23 cellular contexts compared by ENCODE assay signal in the genomic region with DNA sequence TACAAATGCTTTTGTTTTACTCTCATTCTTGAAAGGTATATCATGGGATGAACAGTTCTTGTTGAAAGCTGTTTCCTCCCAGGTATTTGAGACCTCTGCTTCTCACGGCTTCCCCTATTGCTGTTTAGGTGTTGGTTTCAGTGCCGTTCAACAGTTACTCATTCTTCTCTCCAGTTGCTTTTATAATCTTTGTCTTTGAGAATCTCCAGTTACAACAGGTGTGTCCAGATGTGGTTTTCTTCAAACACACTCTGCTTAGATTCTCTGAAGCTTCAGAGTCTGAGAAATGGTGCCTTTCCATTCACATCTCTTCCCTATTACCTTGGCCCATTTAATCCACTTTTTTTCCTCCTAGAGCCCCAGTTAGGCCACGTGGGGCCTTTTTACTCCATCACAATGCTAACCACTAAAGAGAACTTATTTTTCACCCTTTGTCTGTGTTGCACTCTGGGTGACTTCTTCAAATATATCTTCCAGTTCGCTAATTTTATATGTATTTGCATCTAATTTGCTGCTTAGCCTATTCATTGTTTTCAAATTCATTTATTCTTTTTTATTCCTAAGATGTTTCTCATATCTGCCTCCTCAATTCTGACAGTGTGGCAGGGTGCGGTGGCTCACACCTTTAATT. TPM values are rescaled to one million over a fixed set of nuclear protein-coding genes. Genes with fewer than 3 reads are reported as not detected.
DNase-seq lines count a peak whose midpoint lies in the region; ATAC-seq, FAIRE-seq and TF ChIP-seq lines count a peak whose summit lies in the region.
"Had no signal": no experiment of that assay in that cellular context is flagged by ENCODE, and none has a peak within 500 bp of the region (broad histone marks: within the 10 kb centered on the region; RNA-seq: fewer than 3 reads in every experiment).

No MANE protein-coding gene starts in this region.

- H3K4me3 Mint-ChIP-seq in activated CD4-positive, alpha-beta memory T cell treated with anti-CD3 and anti-CD28 coated beads for 36 hours: no peak overlapping the region
- H3K4me3 Mint-ChIP-seq in activated CD4-positive, alpha-beta memory T cell treated with anti-CD3 and anti-CD28 coated beads, Interleukin-2, amount 10 ng/mL, durations not matched to agents 7 days and 5 days: no peak overlapping the region
- peak overlapping the region in 5 of 8 donors; percentile 17 to 35 (median 19) for H3K4me3 Mint-ChIP-seq in CD4-positive, alpha-beta memory T cell
- no peak overlapping the region for H3K4me3 Mint-ChIP-seq in progenitor cell of endocrine pancreas (ENCODE audit: low read depth)
- H3K4me3 Mint-ChIP-seq in stimulated activated effector memory CD8-positive, alpha-beta T cell treated with anti-CD3 and anti-CD28 coated beads, Interleukin-12 subunit alpha, Interleukin-12 subunit beta, amount 100 ng/mL, for 72 hours: no peak overlapping the region

- TF ChIP-seq RAD21 in GM12878 (IDR thresholded peaks at IDR 0.05; ENCODE audit: insufficient read depth, low read depth, low read length): no peak

- no peak overlapping the region for H3K4me2 ChIP-seq in GM12878 (ENCODE audit: control insufficient read depth, insufficient read depth)

- TF ChIP-seq CTCF in GM12878 (IDR thresholded peaks at IDR 0.05 in 2 of 3, conservative IDR thresholded peaks at IDR 0.05 in 1 of 3; ENCODE audit: control insufficient read depth in 2 of 3, extremely low read depth in 1 of 3, insufficient read depth in 1 of 3, low read depth in 3 of 3, low read length in 3 of 3) (no peak), progenitor cell of endocrine pancreas (IDR thresholded peaks at IDR 0.05; ENCODE audit: unreplicated experiment) (no peak)

- TF ChIP-seq EP300 in GM12878 (IDR thresholded peaks at IDR 0.05; ENCODE audit: borderline replicate concordance in 1 of 2, control insufficient read depth in 1 of 2, low read depth in 2 of 2, low read length in 2 of 2): no peak

- H3K4me1 ChIP-seq in CD4-positive, alpha-beta memory T cell (ENCODE audit: insufficient read depth, low read length): peaks cover 29% of the 10 kb centered on the region
- peaks cover 20% of the 10 kb centered on the region for H3K4me1 ChIP-seq in GM12878 (ENCODE audit: control insufficient read depth, insufficient read depth, low read length)

- RAD21 ChIA-PET in GM12878 (lab: Charles Lee; ENCODE audit: unreplicated experiment): interaction anchor here (1.6 kb wide), 1 partner anchor 32 kb away, joined by 3 read pairs; no protein-coding TSS in a partner anchor

- SMC1A ChIA-PET in GM12878 (lab: Charles Lee; ENCODE audit: uncharacterized antibody, unreplicated experiment): no interaction called here

- H3K9me3 Mint-ChIP-seq in activated CD4-positive, alpha-beta memory T cell treated with anti-CD3 and anti-CD28 coated beads for 36 hours: peaks cover 29% of the 10 kb centered on the region
- peaks cover 35% of the 10 kb centered on the region for H3K9me3 Mint-ChIP-seq in activated CD4-positive, alpha-beta memory T cell treated with anti-CD3 and anti-CD28 coated beads, Interleukin-2, amount 10 ng/mL, durations not matched to agents 7 days and 5 days
- H3K9me3 Mint-ChIP-seq in CD4-positive, alpha-beta memory T cell: peaks cover 3 to 31% (median 18%) of the 10 kb centered on the region in 8 donors
- H3K9me3 Mint-ChIP-seq in progenitor cell of endocrine pancreas (ENCODE audit: low read depth): peaks cover 32% of the 10 kb centered on the region
- peaks cover 15% of the 10 kb centered on the region for H3K9me3 Mint-ChIP-seq in stimulated activated effector memory CD8-positive, alpha-beta T cell treated with anti-CD3 and anti-CD28 coated beads, Interleukin-12 subunit alpha, Interleukin-12 subunit beta, amount 100 ng/mL, for 72 hours

- CTCF ChIA-PET in activated CD4-positive, alpha-beta memory T cell treated with anti-CD3 and anti-CD28 coated beads for 36 hours (lab: Charles Lee): no interaction called here
- CTCF ChIA-PET in activated CD4-positive, alpha-beta memory T cell treated with anti-CD3 and anti-CD28 coated beads, Interleukin-2, amount 10 ng/mL, durations not matched to agents 7 days and 5 days (lab: Charles Lee): no interaction called here
- CTCF ChIA-PET in CD4-positive, alpha-beta memory T cell (lab: Charles Lee; ENCODE audit: partially characterized antibody): no interaction called here
- CTCF ChIA-PET in GM12878 (lab: Yijun Ruan, JAX): interaction anchor here (0.9 kb wide), 1 partner anchor 13 kb away, joined by 3 read pairs; no protein-coding TSS in a partner anchor

- no peak overlapping the region for H3K4me3 ChIP-seq in CD4-positive, alpha-beta memory T cell (ENCODE audit: low read length in 2 of 2)
- H3K4me3 ChIP-seq in GM12878: no peak overlapping the region

- no peak for TF ChIP-seq POLR2A in GM12878 (IDR thresholded peaks at IDR 0.05; ENCODE audit: low read depth, low read length)

- H2AFZ ChIP-seq in GM12878 (ENCODE audit: control insufficient read depth, low read depth, low read length): no peak overlapping the region

- POLR2A ChIA-PET in activated CD4-positive, alpha-beta memory T cell treated with anti-CD3 and anti-CD28 coated beads for 36 hours (lab: Charles Lee): no interaction called here
- POLR2A ChIA-PET in activated CD4-positive, alpha-beta memory T cell treated with anti-CD3 and anti-CD28 coated beads, Interleukin-2, amount 10 ng/mL, durations not matched to agents 7 days and 5 days (lab: Charles Lee): no interaction called here
- POLR2A ChIA-PET in CD4-positive, alpha-beta memory T cell (lab: Charles Lee; ENCODE audit: partially characterized antibody): no interaction called here
- POLR2A ChIA-PET in GM12878 (lab: Charles Lee): no interaction called here

- H3K27ac Mint-ChIP-seq in activated CD4-positive, alpha-beta memory T cell treated with anti-CD3 and anti-CD28 coated beads for 36 hours: no peak overlapping the region
- H3K27ac Mint-ChIP-seq in activated CD4-positive, alpha-beta memory T cell treated with anti-CD3 and anti-CD28 coated beads, Interleukin-2, amount 10 ng/mL, durations not matched to agents 7 days and 5 days: no peak overlapping the region
- no peak overlapping the region for H3K27ac Mint-ChIP-seq in CD4-positive, alpha-beta memory T cell
- peak overlapping the region; percentile 3 for H3K27ac Mint-ChIP-seq in progenitor cell of endocrine pancreas
- no peak overlapping the region for H3K27ac Mint-ChIP-seq in stimulated activated effector memory CD8-positive, alpha-beta T cell treated with anti-CD3 and anti-CD28 coated beads, Interleukin-12 subunit alpha, Interleukin-12 subunit beta, amount 100 ng/mL, for 72 hours

- no peak for FAIRE-seq in GM12878 (lab: Jason Lieb, UNC)
- FAIRE-seq: G401.6, GM18507 had no signal

- ATAC-seq in GM12878 (no peak), HG03108 (IDR thresholded peaks at IDR 0.05; ENCODE audit: unreplicated experiment) (no peak)
- no peak for ATAC-seq in stimulated activated effector memory CD8-positive, alpha-beta T cell treated with anti-CD3 and anti-CD28 coated beads, Interleukin-12 subunit alpha, Interleukin-12 subunit beta, amount 100 ng/mL, for 72 hours
- ATAC-seq: Panc1 had no signal

- no peaks in the 10 kb centered on the region for H3K27me3 ChIP-seq in CD4-positive, alpha-beta memory T cell (ENCODE audit: insufficient read depth, low read length)
- no peaks in the 10 kb centered on the region for H3K27me3 ChIP-seq in GM12878 (replicated peaks in 1 of 2; ENCODE audit: control insufficient read depth in 2 of 2, insufficient read depth in 2 of 2, low read length in 1 of 2)
- H3K27me3 ChIP-seq: BE2C had no signal

- H3K27ac ChIP-seq in CD4-positive, alpha-beta memory T cell (ENCODE audit: low read depth, low read length): no peak overlapping the region
- no peak overlapping the region for H3K27ac ChIP-seq in GM12878 (ENCODE audit: control insufficient read depth, insufficient read depth)

- H3K4me1 Mint-ChIP-seq in activated CD4-positive, alpha-beta memory T cell treated with anti-CD3 and anti-CD28 coated beads for 36 hours (ENCODE audit: low read depth): peaks cover 16% of the 10 kb centered on the region
- peaks cover 18% of the 10 kb centered on the region for H3K4me1 Mint-ChIP-seq in activated CD4-positive, alpha-beta memory T cell treated with anti-CD3 and anti-CD28 coated beads, Interleukin-2, amount 10 ng/mL, durations not matched to agents 7 days and 5 days
- H3K4me1 Mint-ChIP-seq in CD4-positive, alpha-beta memory T cell: peaks cover 7 to 12% (median 7%) of the 10 kb centered on the region in 4 donors
- no peaks in the 10 kb centered on the region for H3K4me1 Mint-ChIP-seq in progenitor cell of endocrine pancreas (ENCODE audit: low read depth)
- peaks cover 17% of the 10 kb centered on the region for H3K4me1 Mint-ChIP-seq in stimulated activated effector memory CD8-positive, alpha-beta T cell treated with anti-CD3 and anti-CD28 coated beads, Interleukin-12 subunit alpha, Interleukin-12 subunit beta, amount 100 ng/mL, for 72 hours

- H3K36me3 Mint-ChIP-seq in activated CD4-positive, alpha-beta memory T cell treated with anti-CD3 and anti-CD28 coated beads for 36 hours: peaks cover 14% of the 10 kb centered on the region
- H3K36me3 Mint-ChIP-seq in activated CD4-positive, alpha-beta memory T cell treated with anti-CD3 and anti-CD28 coated beads, Interleukin-2, amount 10 ng/mL, durations not matched to agents 7 days and 5 days (ENCODE audit: low read depth): peaks cover 39% of the 10 kb centered on the region
- peaks cover 6% of the 10 kb centered on the region in 2 donors for H3K36me3 Mint-ChIP-seq in CD4-positive, alpha-beta memory T cell
- H3K36me3 Mint-ChIP-seq in progenitor cell of endocrine pancreas (ENCODE audit: insufficient read depth): no peaks in the 10 kb centered on the region
- H3K36me3 Mint-ChIP-seq in stimulated activated effector memory CD8-positive, alpha-beta T cell treated with anti-CD3 and anti-CD28 coated beads, Interleukin-12 subunit alpha, Interleukin-12 subunit beta, amount 100 ng/mL, for 72 hours: no peaks in the 10 kb centered on the region

- no peaks in the 10 kb centered on the region for H3K36me3 ChIP-seq in CD4-positive, alpha-beta memory T cell (ENCODE audit: insufficient read depth, low read length)
- H3K36me3 ChIP-seq in GM12878 (ENCODE audit: control insufficient read depth in 2 of 2, insufficient read depth in 2 of 2, low read length in 1 of 2): no peaks in the 10 kb centered on the region
- H3K36me3 ChIP-seq: BE2C had no signal

- no TSS peak for BruUV-seq in GM12878 (replicated peaks; lab: Mats Ljungman, UMichigan)

- in situ Hi-C loops in GM12878 (cut with MboI): no loop called here

- H3K9me3 ChIP-seq in CD4-positive, alpha-beta memory T cell (ENCODE audit: control insufficient read depth in 1 of 2, low read length in 2 of 2): peaks cover 0 to 7% of the 10 kb centered on the region in 2 donors
- H3K9me3 ChIP-seq in GM12878 (replicated peaks; ENCODE audit: control insufficient read depth, insufficient read depth, low read length): peaks cover 5% of the 10 kb centered on the region

- H4K20me1 ChIP-seq in GM12878 (ENCODE audit: control insufficient read depth, insufficient read depth): no peaks in the 10 kb centered on the region

- H3K79me2 ChIP-seq in GM12878 (ENCODE audit: control insufficient read depth, insufficient read depth, low read length): peaks cover 4% of the 10 kb centered on the region

- intact Hi-C loops in activated CD4-positive, alpha-beta memory T cell treated with anti-CD3 and anti-CD28 coated beads for 36 hours (cut with micrococcal nuclease): no loop called here
- intact Hi-C loops in CD4-positive, alpha-beta memory T cell (cut with micrococcal nuclease): no loop called here
- intact Hi-C loops in GM12878 (cut with micrococcal nuclease; ENCODE audit: unreplicated experiment): no loop called here

- 49% methylated on average over 5 of the region's 5 CpGs for WGBS in GM12878 (ENCODE audit: insufficient coverage, insufficient replicate concordance, low lambda C conversion rate, missing lambda C conversion rate)

- no peak overlapping the region for H3K9ac ChIP-seq in GM12878 (ENCODE audit: control insufficient read depth, insufficient read depth, low read length)

- DNase-seq in activated CD4-positive, alpha-beta memory T cell treated with anti-CD3 and anti-CD28 coated beads for 36 hours: peak; percentile 7
- no peak for DNase-seq in activated CD4-positive, alpha-beta memory T cell treated with anti-CD3 and anti-CD28 coated beads, Interleukin-2, amount 10 ng/mL, durations not matched to agents 7 days and 5 days
- DNase-seq in CD4-positive, alpha-beta memory T cell: no peak
- DNase-seq in GM12878 (ENCODE audit: low read depth, low spot score) (no peak), progenitor cell of endocrine pancreas (ENCODE audit: low spot score, unreplicated experiment) (no peak), ureter (ENCODE audit: low spot score) (no peak)
- DNase-seq in stimulated activated effector memory CD8-positive, alpha-beta T cell treated with anti-CD3 and anti-CD28 coated beads, Interleukin-12 subunit alpha, Interleukin-12 subunit beta, amount 100 ng/mL, for 72 hours (ENCODE audit: low spot score in 2 of 2): no peak
- DNase-seq: BE2C, GOT3, HCEC 1CT, KG1, NCI-H1105, NCI-H146, NCI-H2029 treated with DMSO at 0.1 percent for 48 hours, NCI-H2171, NCI-H524 treated with DMSO at 0.1 percent for 48 hours, NCI-H82 had no signal

- H3K27me3 Mint-ChIP-seq in activated CD4-positive, alpha-beta memory T cell treated with anti-CD3 and anti-CD28 coated beads for 36 hours: peaks cover 17% of the 10 kb centered on the region
- peaks cover 28% of the 10 kb centered on the region for H3K27me3 Mint-ChIP-seq in activated CD4-positive, alpha-beta memory T cell treated with anti-CD3 and anti-CD28 coated beads, Interleukin-2, amount 10 ng/mL, durations not matched to agents 7 days and 5 days
- peaks cover 2 to 10% of the 10 kb centered on the region in 2 donors for H3K27me3 Mint-ChIP-seq in CD4-positive, alpha-beta memory T cell
- H3K27me3 Mint-ChIP-seq in progenitor cell of endocrine pancreas: peaks cover 42% of the 10 kb centered on the region

RNA-seq across cellular contexts. Expression of gene SLC19A1, which starts 46.7 kb away (rescaled TPM):
- 10 to 100 TPM; 29.2 to 30.3 TPM for total RNA-seq in activated CD4-positive, alpha-beta memory T cell treated with anti-CD3 and anti-CD28 coated beads for 36 hours
- 10 to 100 TPM; 30.0 to 31.2 TPM for total RNA-seq in activated CD4-positive, alpha-beta memory T cell treated with anti-CD3 and anti-CD28 coated beads, Interleukin-2, amount 10 ng/mL, durations not matched to agents 7 days and 5 days
- total RNA-seq in CD4-positive, alpha-beta memory T cell: 1 to 10 TPM; 8.0 to 9.8 TPM
- polyA plus RNA-seq in CD4-positive, alpha-beta memory T cell: 1 to 10 TPM; 7.4 to 8.5 TPM
- total RNA-seq in GM12878 (2013; cell fraction: nucleolus; rRNA removed): 66.8 and 69.0 TPM in 2 replicates
- total RNA-seq in GM12878 (2014; rRNA removed) (14.7 and 18.4 TPM in 2 replicates), GM12878 (2014; rRNA removed; fragmentation: Illumina TruSeq; extraction: Trizol) (5.5 and 6.1 TPM in 2 replicates), GM12878 (2021) (43.8 and 49.7 TPM in 2 replicates), progenitor cell of endocrine pancreas (25.6 and 28.5 TPM in 2 replicates), ureter (23.0 TPM)
- 3.7 TPM for polyA plus RNA-seq in GM12878 (2011; ENCODE audit: low read depth)
- polyA plus RNA-seq in GM12878 (2011; rRNA removed) (1.9 and 5.6 TPM in 2 replicates), GM12878 (2014; fragmentation: Illumina TruSeq; extraction: Trizol) (1.6 and 3.5 TPM in 2 replicates), GM12878 (2014; fragmentation: Nextera tagmentation; extraction: Ambion mirVana) (1 to 10 TPM in 1 of 2 experiments, under 1 TPM in 1; 0.42 to 1.5 TPM), GM12878 (2014; rRNA removed) (23.8 and 29.8 TPM in 2 replicates), GM12878 (2016; fragmentation: Nextera tagmentation; extraction: Ambion mirVana) (10 to 100 TPM; 40.3 to 42.0 TPM)
- polyA plus RNA-seq in GM12878 (2011; cell fraction: cytosol; rRNA removed): 10.4 and 16.7 TPM in 2 replicates
- polyA plus RNA-seq in GM12878 (2011; cell fraction: nucleus; rRNA removed): 36.7 and 53.6 TPM in 2 replicates
- 12.3 and 13.1 TPM in 2 replicates for polyA plus RNA-seq in GM12878 (2012)
- polyA minus RNA-seq in GM12878 (2011; rRNA and poly(A)+ RNA removed): 16.2 and 21.9 TPM in 2 replicates
- polyA minus RNA-seq in GM12878 (2011; cell fraction: cytosol; rRNA and poly(A)+ RNA removed): 9.0 and 10.3 TPM in 2 replicates
- 12.1 and 17.7 TPM in 2 replicates for polyA minus RNA-seq in GM12878 (2011; cell fraction: nucleus; rRNA and poly(A)+ RNA removed)

RNA-seq across cellular contexts. Expression of gene PCBP3, which starts 54.5 kb away (rescaled TPM):
- 1 to 10 TPM; 5.3 to 6.6 TPM for total RNA-seq in activated CD4-positive, alpha-beta memory T cell treated with anti-CD3 and anti-CD28 coated beads for 36 hours
- 1 to 10 TPM; 3.4 to 3.9 TPM for total RNA-seq in activated CD4-positive, alpha-beta memory T cell treated with anti-CD3 and anti-CD28 coated beads, Interleukin-2, amount 10 ng/mL, durations not matched to agents 7 days and 5 days
- total RNA-seq in CD4-positive, alpha-beta memory T cell: 1 to 10 TPM in 1 of 2 experiments, under 1 TPM in 1; 0.99 to 1.6 TPM
- 1 to 10 TPM in 1 of 2 donors, under 1 TPM in 1; 0.36 to 1.1 TPM for polyA plus RNA-seq in CD4-positive, alpha-beta memory T cell
- total RNA-seq in GM12878 (2013; cell fraction: nucleolus; rRNA removed): 55.6 and 60.9 TPM in 2 replicates
- total RNA-seq in GM12878 (2014; rRNA removed) (not detected in 2 replicates), GM12878 (2014; rRNA removed; fragmentation: Illumina TruSeq; extraction: Trizol) (0.32 and 0.45 TPM in 2 replicates), GM12878 (2021) (0.27 and 0.46 TPM in 2 replicates), progenitor cell of endocrine pancreas (3.7 and 4.3 TPM in 2 replicates), ureter (7.1 TPM)
- polyA plus RNA-seq in GM12878 (2011; ENCODE audit: low read depth): 0.51 TPM
- polyA plus RNA-seq in GM12878 (2011; rRNA removed) (0.35 and 0.77 TPM in 2 replicates), GM12878 (2014; fragmentation: Illumina TruSeq; extraction: Trizol) (0.71 TPM in 1 of 2 replicates, not detected in the other), GM12878 (2014; fragmentation: Nextera tagmentation; extraction: Ambion mirVana) (not detected), GM12878 (2014; rRNA removed) (0.15 and 0.32 TPM in 2 replicates), GM12878 (2016; fragmentation: Nextera tagmentation; extraction: Ambion mirVana) (1 to 10 TPM in 1 of 2 experiments, under 1 TPM in 1; 0.09 to 1.3 TPM)
- 0.24 and 0.87 TPM in 2 replicates for polyA plus RNA-seq in GM12878 (2011; cell fraction: cytosol; rRNA removed)
- 2.7 and 2.8 TPM in 2 replicates for polyA plus RNA-seq in GM12878 (2011; cell fraction: nucleus; rRNA removed)
- polyA plus RNA-seq in GM12878 (2012): 1.4 TPM in 2 replicates
- 2.1 and 3.7 TPM in 2 replicates for polyA minus RNA-seq in GM12878 (2011; rRNA and poly(A)+ RNA removed)
- not detected in 2 replicates for polyA minus RNA-seq in GM12878 (2011; cell fraction: cytosol; rRNA and poly(A)+ RNA removed)
- 3.4 and 8.4 TPM in 2 replicates for polyA minus RNA-seq in GM12878 (2011; cell fraction: nucleus; rRNA and poly(A)+ RNA removed)
- total RNA-seq: A172, HT1080 had no signal

Comparison
In these comparisons a context has a peak if more than half of its experiments do, and no peak if none do; other contexts are left out.
1. H3K4me3 Mint-ChIP-seq: peak in CD4-positive, alpha-beta memory T cell (5 of 8); none in activated CD4-positive, alpha-beta memory T cell treated with anti-CD3 and anti-CD28 coated beads for 36 hours (single experiment), activated CD4-positive, alpha-beta memory T cell treated with anti-CD3 and anti-CD28 coated beads, Interleukin-2, amount 10 ng/mL, durations not matched to agents 7 days and 5 days (single experiment), progenitor cell of endocrine pancreas (single experiment) and stimulated activated effector memory CD8-positive, alpha-beta T cell treated with anti-CD3 and anti-CD28 coated beads, Interleukin-12 subunit alpha, Interleukin-12 subunit beta, amount 100 ng/mL, for 72 hours (single experiment).